Comparison of ENCODE assay signal across 8 cellular contexts in genomic region chr7:107180378-107180777, GRCh38. TPM values are rescaled to one million over a fixed set of nuclear protein-coding genes. Genes with fewer than 3 reads are reported as not detected.
DNase-seq lines count a peak whose midpoint lies in the region; ATAC-seq and TF ChIP-seq lines count a peak whose summit lies in the region.

No MANE protein-coding gene starts in this region.

- H3K4me3 ChIP-seq in cardiac fibroblast (replicated peaks in 1 of 2; ENCODE audit: low read depth in 2 of 2, low read length in 2 of 2), result no peak overlapping the region

- ATAC-seq in HG03460 (IDR thresholded peaks at IDR 0.05; ENCODE audit: unreplicated experiment) (no peak), GM21390 (IDR thresholded peaks at IDR 0.05; ENCODE audit: unreplicated experiment) (no peak)

- peak; percentile 75 for DNase-seq in HCEC 1CT
- DNase-seq in T-helper 22 cell (ENCODE audit: low read depth), result peak; percentile 24
- DNase-seq in cardiac fibroblast (ENCODE audit: low read depth in 2 of 2), result peak; percentile 91 to 93
- peak; percentile 88 for DNase-seq in renal cortical epithelial cell (ENCODE audit: low read depth)
- DNase-seq in MV-4-11 (lab: John Stamatoyannopoulos, UW), result no peak
- no peak for DNase-seq in NCI-H146 treated with DMSO at 0.1 percent for 48 hours (lab: John Stamatoyannopoulos, UW; ENCODE audit: unreplicated experiment)

- no peak for TF ChIP-seq CTCF in cardiac fibroblast (IDR thresholded peaks at IDR 0.05; ENCODE audit: low read depth, low read length)

RNA-seq across cellular contexts. Expression of gene HBP1, which starts 11.6 kb away (rescaled TPM):
- 109 and 139 TPM in 2 replicates for total RNA-seq in renal cortical epithelial cell

Comparison
In these comparisons a context has a peak if more than half of its experiments do, and no peak if none do; other contexts are left out.
1. DNase-seq: peak in HCEC 1CT (single experiment), T-helper 22 cell (single experiment), cardiac fibroblast (2 of 2) and renal cortical epithelial cell (single experiment); none in MV-4-11 (single experiment) and NCI-H146 treated with DMSO at 0.1 percent for 48 hours (single experiment).